Comparison of ENCODE assay signal across 7 cellular contexts in the genomic region with DNA sequence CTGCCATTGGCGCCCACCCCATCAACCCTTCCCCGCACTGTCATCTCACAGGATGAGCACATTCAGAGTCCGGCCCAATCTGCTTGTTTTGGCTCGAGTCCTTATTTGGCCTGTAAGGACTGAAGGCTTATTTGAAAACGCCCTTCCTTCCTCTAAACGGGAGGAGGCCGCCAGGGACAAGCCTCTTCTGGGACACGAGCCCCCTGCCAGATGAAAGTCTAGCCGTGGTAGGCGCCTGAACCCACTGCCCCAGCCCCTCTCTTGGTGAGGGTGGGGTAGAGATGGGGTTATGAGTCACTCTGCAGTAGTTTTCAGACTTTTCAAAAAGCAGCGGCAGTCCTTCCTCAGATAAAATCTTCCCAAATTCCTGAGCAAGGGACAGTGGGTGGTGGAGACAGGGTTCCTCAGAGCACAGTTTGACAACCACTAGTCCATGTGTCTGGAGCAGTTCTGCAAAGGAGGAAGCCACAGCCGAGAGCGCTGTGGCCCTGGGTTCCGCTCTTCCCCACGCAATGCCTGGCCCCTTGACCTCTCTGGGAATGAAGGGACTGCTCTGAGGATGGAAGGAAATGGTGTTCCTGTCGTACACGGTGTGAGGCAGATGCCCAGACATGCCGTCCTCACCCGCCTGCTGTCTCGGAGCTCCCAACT. TPM values are rescaled to one million over a fixed set of nuclear protein-coding genes. Genes with fewer than 3 reads are reported as not detected.
DNase-seq lines count a peak whose midpoint lies in the region; ATAC-seq and TF ChIP-seq lines count a peak whose summit lies in the region.

No MANE protein-coding gene starts in this region.

- no peaks in the 10 kb centered on the region for H3K9me3 ChIP-seq in HUES6 (ENCODE audit: control insufficient read depth, insufficient read depth, low read depth, low read length)
- H3K9me3 ChIP-seq in gastrocnemius medialis = no peaks in the 10 kb centered on the region

- no peak for TF ChIP-seq CTCF in VCaP (conservative IDR thresholded peaks at IDR 0.05)
- TF ChIP-seq CTCF in gastrocnemius medialis (IDR thresholded peaks at IDR 0.05 in 4 of 5, conservative IDR thresholded peaks at IDR 0.05 in 1 of 5) = no peak

- intact Hi-C loops in gastrocnemius medialis (cut with DNase I; ENCODE audit: low total_unique reads) = no loop called here

- in situ Hi-C loops in gastrocnemius medialis (cut with MboI; ENCODE audit: low sequenced_read_pairs in 4 of 4) = no loop called here

- peaks cover 76% of the 10 kb centered on the region for H3K4me1 ChIP-seq in HUES6 (ENCODE audit: control insufficient read depth, insufficient read depth, low read length)
- H3K4me1 ChIP-seq in gastrocnemius medialis = peaks cover 86% of the 10 kb centered on the region in 2 donors

- TF ChIP-seq POLR2A in gastrocnemius medialis (IDR thresholded peaks at IDR 0.05) = peak in 1 of 2 donors; percentile 6

- peak overlapping the region; percentile 75 for H3K27ac ChIP-seq in HUES6 (ENCODE audit: low read depth, low read length)
- H3K27ac ChIP-seq in VCaP = peak overlapping the region; percentile 83
- H3K27ac ChIP-seq in gastrocnemius medialis = peak overlapping the region; percentile 82 to 84 (median 84)

- DNase-seq in glomerular visceral epithelial cell (ENCODE audit: extremely low spot score) (peak; percentile 52), gastrocnemius medialis (no peak), NAMALWA (ENCODE audit: low spot score) (no peak)

- peak overlapping the region; percentile 82 for H3K9ac ChIP-seq in HUES6 (ENCODE audit: low read length)

- no peaks in the 10 kb centered on the region for H3K27me3 ChIP-seq in HUES6 (ENCODE audit: control insufficient read depth, insufficient read depth, low read length)
- no peaks in the 10 kb centered on the region for H3K27me3 ChIP-seq in gastrocnemius medialis

- ATAC-seq in gastrocnemius medialis (peak; percentile 10 to 42), HG03039 (IDR thresholded peaks at IDR 0.05; ENCODE audit: unreplicated experiment) (no peak), HG03354 (IDR thresholded peaks at IDR 0.05; ENCODE audit: poor library complexity, severe bottlenecking, unreplicated experiment) (no peak)

- H3K4me3 ChIP-seq in HUES6 (ENCODE audit: low read depth, low read length) (no peak overlapping the region; the same call in 1 of the 2 replicates), gastrocnemius medialis (peak overlapping the region in 1 of 4 donors; percentile 15)

- H3K36me3 ChIP-seq in HUES6 (ENCODE audit: control insufficient read depth, insufficient read depth, low read length) (peaks cover 72% of the 10 kb centered on the region), gastrocnemius medialis (peaks cover 0 to 10% of the 10 kb centered on the region in 2 donors)

RNA-seq across cellular contexts. Expression of a gene that starts 57.0 kb away (rescaled TPM):
- total RNA-seq in gastrocnemius medialis = 100 to 1,000 TPM in 3 of 4 donors, 10 to 100 TPM in 1; 38.9 to 115 (median 104) TPM

Comparison
In these comparisons a context has a peak if more than half of its experiments do, and no peak if none do; other contexts are left out.
1. ATAC-seq: peak in gastrocnemius medialis (2 of 2); none in HG03039 (single experiment) and HG03354 (single experiment).
2. Peak in every context shown above with its lines, with median percentiles within 50 percentile points of each other: H3K27ac ChIP-seq.